ENCODE assay signal across 27 cellular contexts in the genomic region with DNA sequence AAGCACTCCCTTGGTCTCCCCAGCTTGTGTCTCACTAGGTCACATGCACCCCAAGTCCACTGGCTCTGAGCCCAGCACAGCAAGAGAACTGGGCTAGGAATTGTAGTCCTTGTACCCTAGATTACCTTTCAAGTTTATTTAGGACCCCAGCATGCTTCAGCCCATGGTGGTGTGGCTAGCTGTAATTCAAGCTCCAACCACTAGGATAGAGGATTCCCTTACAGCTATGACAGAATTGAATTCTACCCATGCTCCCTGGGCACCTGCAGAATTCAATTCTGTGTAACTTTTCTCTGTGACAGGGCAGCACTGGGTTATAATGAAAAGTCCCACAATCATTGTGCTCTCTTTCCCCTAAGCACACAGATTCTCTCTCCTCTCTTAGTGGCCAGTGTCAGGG.
DNase-seq lines count a peak whose midpoint lies in the region; ATAC-seq and TF ChIP-seq lines count a peak whose summit lies in the region.
"Had no signal": no experiment of that assay in that cellular context is flagged by ENCODE, and none has a peak within 500 bp of the region (broad histone marks: within the 10 kb centered on the region; RNA-seq: fewer than 3 reads in every experiment).

No MANE protein-coding gene starts in this region.

- DNase-seq in NCI-H82 (lab: John Stamatoyannopoulos, UW) (peak; percentile 10), NCI-H82 treated with DMSO at 0.1 percent for 48 hours (lab: John Stamatoyannopoulos, UW; ENCODE audit: unreplicated experiment) (no peak), WERI-Rb-1 (no peak), glutamatergic neuron (no peak), SJCRH30 (no peak)
- DNase-seq: activated CD4-positive, alpha-beta T cell treated with anti-CD3 and anti-CD28 coated beads for 4 hours; activated T-cell treated with anti-CD3 and anti-CD28 coated beads for 4 hours; amniotic stem cell; brain microvascular endothelial cell; Calu3; cerebellar nuclear complex; esophagus squamous epithelium; HCEC 1CT; hippocampal formation; mammary epithelial cell; NCI-H146; nephron progenitor cell; upper lobe of left lung had no signal

- no peaks in the 10 kb centered on the region for H3K36me3 Mint-ChIP-seq in glutamatergic neuron (ENCODE audit: unreplicated experiment)
- H3K36me3 Mint-ChIP-seq: activated naive CD4-positive, alpha-beta T cell treated with anti-CD3 and anti-CD28 coated beads, Interleukin-2, amount 50 U/mL, for 24 hours; IgD-negative memory B cell; stimulated activated memory B cell treated with anti-CD40 and anti-IgM and Interleukin-4, amounts not matched to agents 10 μg/mL and 1 μg/mL and 100 μg/mL, for 72 hours had no signal

- no peaks in the 10 kb centered on the region for H3K4me1 ChIP-seq in SJCRH30
- H3K4me1 ChIP-seq: esophagus squamous epithelium, pancreas, upper lobe of left lung had no signal

- H3K36me3 ChIP-seq in WERI-Rb-1: no peaks in the 10 kb centered on the region
- no peaks in the 10 kb centered on the region for H3K36me3 ChIP-seq in SJCRH30
- H3K36me3 ChIP-seq: brain microvascular endothelial cell, esophagus squamous epithelium, pancreas, upper lobe of left lung had no signal

- H3K27me3 Mint-ChIP-seq in glutamatergic neuron (ENCODE audit: unreplicated experiment): no peaks in the 10 kb centered on the region
- H3K27me3 Mint-ChIP-seq: activated naive CD4-positive, alpha-beta T cell treated with anti-CD3 and anti-CD28 coated beads, Interleukin-2, amount 50 U/mL, for 24 hours; IgD-negative memory B cell; stimulated activated memory B cell treated with anti-CD40 and anti-IgM and Interleukin-4, amounts not matched to agents 10 μg/mL and 1 μg/mL and 100 μg/mL, for 72 hours had no signal

- ATAC-seq in HG02798 (IDR thresholded peaks at IDR 0.05; ENCODE audit: poor library complexity, unreplicated experiment) (no peak), HG03469 (IDR thresholded peaks at IDR 0.05; ENCODE audit: unreplicated experiment) (no peak), HG03095 (IDR thresholded peaks at IDR 0.05; ENCODE audit: unreplicated experiment) (no peak)
- ATAC-seq: pancreas; stimulated activated memory B cell treated with anti-CD40 and anti-IgM and Interleukin-4, amounts not matched to agents 10 μg/mL and 1 μg/mL and 100 μg/mL, for 72 hours had no signal

- H3K4me1 Mint-ChIP-seq in glutamatergic neuron (ENCODE audit: low read depth, unreplicated experiment): no peaks in the 10 kb centered on the region
- H3K4me1 Mint-ChIP-seq: activated naive CD4-positive, alpha-beta T cell treated with anti-CD3 and anti-CD28 coated beads, Interleukin-2, amount 50 U/mL, for 24 hours; IgD-negative memory B cell; nephron progenitor cell; stimulated activated memory B cell treated with anti-CD40 and anti-IgM and Interleukin-4, amounts not matched to agents 10 μg/mL and 1 μg/mL and 100 μg/mL, for 72 hours had no signal

- 0 out of 2 replicates have a peak, but pooled peaks have one; percentile 25 for TF ChIP-seq CTCF in WERI-Rb-1 (IDR thresholded peaks at IDR 0.05; ENCODE audit: low read depth, low read length)
- TF ChIP-seq CTCF in glutamatergic neuron (IDR thresholded peaks at IDR 0.05; ENCODE audit: partially characterized antibody, unreplicated experiment): peak; percentile 36

- H3K4me3 ChIP-seq in WERI-Rb-1 (ENCODE audit: low read depth, low read length) (no peak overlapping the region), SJCRH30 (no peak overlapping the region)
- H3K4me3 ChIP-seq: esophagus squamous epithelium, pancreas, skin epidermis, upper lobe of left lung had no signal

- H3K27ac Mint-ChIP-seq in glutamatergic neuron (ENCODE audit: unreplicated experiment): no peak overlapping the region
- H3K27ac Mint-ChIP-seq: activated naive CD4-positive, alpha-beta T cell treated with anti-CD3 and anti-CD28 coated beads, Interleukin-2, amount 50 U/mL, for 24 hours; activated T-helper 2 cell treated with anti-CD3 and anti-CD28 coated beads, Interferon-gamma antibody, Interleukin-2, Interleukin-4, amounts not matched to agents 10 μg/mL and 5 μg/mL and 100 μg/mL, durations not matched to agents 14 hours and 24 hours and 36 hours; IgD-negative memory B cell; nephron progenitor cell; stimulated activated memory B cell treated with anti-CD40 and anti-IgM and Interleukin-4, amounts not matched to agents 10 μg/mL and 1 μg/mL and 100 μg/mL, for 72 hours had no signal

- no peaks in the 10 kb centered on the region for H3K9me3 Mint-ChIP-seq in glutamatergic neuron (ENCODE audit: unreplicated experiment)
- H3K9me3 Mint-ChIP-seq: activated naive CD4-positive, alpha-beta T cell treated with anti-CD3 and anti-CD28 coated beads, Interleukin-2, amount 50 U/mL, for 24 hours; activated T-helper 2 cell treated with anti-CD3 and anti-CD28 coated beads, Interferon-gamma antibody, Interleukin-2, Interleukin-4, amounts not matched to agents 10 μg/mL and 5 μg/mL and 100 μg/mL, durations not matched to agents 14 hours and 24 hours and 36 hours; nephron progenitor cell had no signal

- H3K9me3 ChIP-seq in WERI-Rb-1 (ENCODE audit: severe bottlenecking) (no peaks in the 10 kb centered on the region), SJCRH30 (replicated peaks) (no peaks in the 10 kb centered on the region)
- H3K9me3 ChIP-seq: esophagus squamous epithelium, pancreas, upper lobe of left lung had no signal

- no peak overlapping the region for H3K4me3 Mint-ChIP-seq in glutamatergic neuron (ENCODE audit: unreplicated experiment)
- H3K4me3 Mint-ChIP-seq: activated naive CD4-positive, alpha-beta T cell treated with anti-CD3 and anti-CD28 coated beads, Interleukin-2, amount 50 U/mL, for 24 hours; IgD-negative memory B cell; nephron progenitor cell; stimulated activated memory B cell treated with anti-CD40 and anti-IgM and Interleukin-4, amounts not matched to agents 10 μg/mL and 1 μg/mL and 100 μg/mL, for 72 hours had no signal

- H3K27ac ChIP-seq in WERI-Rb-1: no peak overlapping the region
- no peak overlapping the region for H3K27ac ChIP-seq in SJCRH30
- H3K27ac ChIP-seq: brain microvascular endothelial cell, esophagus squamous epithelium, pancreas, skin epidermis, upper lobe of left lung had no signal

- H3K27me3 ChIP-seq in WERI-Rb-1 (ENCODE audit: insufficient read depth, low read depth, severe bottlenecking) (no peaks in the 10 kb centered on the region), SJCRH30 (no peaks in the 10 kb centered on the region)
- H3K27me3 ChIP-seq: brain microvascular endothelial cell, esophagus squamous epithelium, pancreas, upper lobe of left lung had no signal
